ENCODE assay signal across 16 cellular contexts in the genomic region with DNA sequence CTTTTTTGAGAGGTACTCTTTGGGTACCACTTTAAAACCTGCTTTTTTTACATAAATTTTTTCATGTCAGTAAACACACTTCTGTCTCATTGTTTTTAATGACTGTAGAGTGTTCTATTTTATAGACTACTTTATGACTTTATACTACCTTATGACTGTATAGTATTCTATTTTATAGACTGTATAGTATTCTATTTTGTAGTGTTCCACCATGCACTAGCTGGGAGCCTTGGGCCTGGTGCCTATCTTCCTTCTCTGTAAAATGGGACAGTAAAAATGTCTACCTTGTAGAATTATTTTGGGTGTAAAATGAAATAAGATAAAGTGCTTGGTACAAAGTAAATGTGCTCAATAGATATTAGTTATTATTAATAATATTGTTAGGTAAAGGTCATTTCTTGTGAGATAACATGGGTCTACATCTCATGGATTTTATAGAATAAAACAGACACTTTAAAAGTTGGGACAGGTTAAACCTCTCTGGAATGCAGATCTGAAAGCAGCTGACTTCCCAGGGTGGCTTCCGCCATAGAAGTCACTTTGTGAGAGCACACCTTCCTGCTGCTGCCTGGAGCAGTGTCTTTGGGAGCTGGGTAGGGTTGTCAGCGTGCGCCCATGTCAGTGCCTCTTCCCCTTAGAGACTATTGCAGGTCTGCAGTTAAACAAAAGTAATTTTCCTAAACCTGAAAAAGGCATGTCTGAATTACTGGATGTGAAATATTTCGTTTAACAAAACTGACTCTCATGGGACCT. TPM values are rescaled to one million over a fixed set of nuclear protein-coding genes. Genes with fewer than 3 reads are reported as not detected.
DNase-seq lines count a peak whose midpoint lies in the region; ATAC-seq and TF ChIP-seq lines count a peak whose summit lies in the region.
"Had no signal": no experiment of that assay in that cellular context is flagged by ENCODE, and none has a peak within 500 bp of the region (broad histone marks: within the 10 kb centered on the region; RNA-seq: fewer than 3 reads in every experiment).

No MANE protein-coding gene starts in this region.

- no peak overlapping the region for H3K27ac ChIP-seq in BLaER1
- H3K27ac ChIP-seq in CD4-positive, CD25-positive, alpha-beta regulatory T cell (ENCODE audit: insufficient read depth, low read length, poor library complexity, severe bottlenecking) = no peak overlapping the region
- H3K27ac ChIP-seq in body of pancreas = peak overlapping the region in 3 of 4 donors; percentile 1 to 57 (median 6)

- no peak overlapping the region for H3K4me3 Mint-ChIP-seq in CD4-positive, CD25-positive, alpha-beta regulatory T cell
- no peak overlapping the region for H3K4me3 Mint-ChIP-seq in nephron
- H3K4me3 Mint-ChIP-seq in glutamatergic neuron (ENCODE audit: unreplicated experiment) = no peak overlapping the region
- H3K4me3 Mint-ChIP-seq in type B pancreatic cell = no peak overlapping the region
- H3K4me3 Mint-ChIP-seq: CD8-positive, alpha-beta T cell had no signal

- no peak overlapping the region for H3K9ac ChIP-seq in BLaER1

- peaks cover 35 to 80% (median 44%) of the 10 kb centered on the region in 4 donors for H3K4me1 Mint-ChIP-seq in CD4-positive, CD25-positive, alpha-beta regulatory T cell
- H3K4me1 Mint-ChIP-seq in nephron (peaks cover 62% of the 10 kb centered on the region), glutamatergic neuron (ENCODE audit: low read depth, unreplicated experiment) (peaks cover 53% of the 10 kb centered on the region), type B pancreatic cell (ENCODE audit: unreplicated experiment) (peaks cover 41% of the 10 kb centered on the region)

- ATAC-seq in CD4-positive, CD25-positive, alpha-beta regulatory T cell (ENCODE audit: low read depth in 2 of 2) = no peak
- no peak for ATAC-seq in body of pancreas
- ATAC-seq: CD8-positive, alpha-beta T cell had no signal

- H3K36me3 ChIP-seq in BLaER1 = peaks cover 11% of the 10 kb centered on the region
- H3K36me3 ChIP-seq in CD4-positive, CD25-positive, alpha-beta regulatory T cell (ENCODE audit: control insufficient read depth, insufficient read depth, low read length) = no peaks in the 10 kb centered on the region
- no peaks in the 10 kb centered on the region for H3K36me3 ChIP-seq in body of pancreas (replicated peaks in 1 of 2; ENCODE audit: insufficient read depth in 1 of 2, low read depth in 2 of 2)
- H3K36me3 ChIP-seq: BE2C, MG63 had no signal

- DNase-seq in CD4-positive, CD25-positive, alpha-beta regulatory T cell = no peak
- DNase-seq in body of pancreas (no peak), NCI-H146 (lab: John Stamatoyannopoulos, UW) (no peak), ureter (ENCODE audit: low spot score) (no peak), glutamatergic neuron (no peak), type B pancreatic cell (ENCODE audit: extremely low spot score, unreplicated experiment) (no peak)
- DNase-seq: BE2C; CD8-positive, alpha-beta T cell; MG63; NCI-H1417; NCI-H187; NCI-H446 treated with DMSO at 0.1 percent for 48 hours; NCI-H526 treated with DMSO at 0.1 percent for 48 hours; SHP77 had no signal

- intact Hi-C loops in body of pancreas (cut with DNase I) = no loop called here

- H3K4me1 ChIP-seq in BLaER1 (peaks cover 59% of the 10 kb centered on the region), body of pancreas (peaks cover 59% of the 10 kb centered on the region)
- H3K4me1 ChIP-seq in CD4-positive, CD25-positive, alpha-beta regulatory T cell (ENCODE audit: control insufficient read depth, insufficient read depth, low read length, poor library complexity, severe bottlenecking) = peaks cover 10% of the 10 kb centered on the region
- H3K4me1 ChIP-seq: BE2C had no signal

- H3K27me3 ChIP-seq in BLaER1 (no peaks in the 10 kb centered on the region), body of pancreas (no peaks in the 10 kb centered on the region)
- no peaks in the 10 kb centered on the region for H3K27me3 ChIP-seq in CD4-positive, CD25-positive, alpha-beta regulatory T cell (ENCODE audit: control insufficient read depth, insufficient read depth, low read length)
- H3K27me3 ChIP-seq: BE2C, MG63 had no signal

- H3K4me2 ChIP-seq in BLaER1 = peak overlapping the region; percentile 75; the same call in 1 of the 2 replicates

- no peak for TF ChIP-seq CTCF in body of pancreas (IDR thresholded peaks at IDR 0.05)
- no peak for TF ChIP-seq CTCF in nephron (IDR thresholded peaks at IDR 0.05; ENCODE audit: unreplicated experiment in 3 of 3)
- no peak for TF ChIP-seq CTCF in glutamatergic neuron (IDR thresholded peaks at IDR 0.05; ENCODE audit: partially characterized antibody, unreplicated experiment)
- no peak for TF ChIP-seq CTCF in type B pancreatic cell (conservative IDR thresholded peaks at IDR 0.05)

- 77 to 88% methylated on average over 4 of the region's 4 CpGs for WGBS in body of pancreas, 2 donors

- H3K9me3 ChIP-seq in BLaER1 = no peaks in the 10 kb centered on the region
- H3K9me3 ChIP-seq in CD4-positive, CD25-positive, alpha-beta regulatory T cell (ENCODE audit: control insufficient read depth in 2 of 2, low read length in 2 of 2) = no peaks in the 10 kb centered on the region
- no peaks in the 10 kb centered on the region for H3K9me3 ChIP-seq in body of pancreas
- H3K9me3 ChIP-seq: BE2C, MG63 had no signal

- peak overlapping the region in 2 of 3 donors; percentile 43 to 67 for H3K27ac Mint-ChIP-seq in CD4-positive, CD25-positive, alpha-beta regulatory T cell
- H3K27ac Mint-ChIP-seq in nephron (peak overlapping the region; percentile 18 to 85 (median 56)), glutamatergic neuron (ENCODE audit: unreplicated experiment) (no peak overlapping the region), type B pancreatic cell (no peak overlapping the region)
- H3K27ac Mint-ChIP-seq: CD8-positive, alpha-beta T cell had no signal

- H3K9me3 Mint-ChIP-seq in CD4-positive, CD25-positive, alpha-beta regulatory T cell = no peaks in the 10 kb centered on the region
- H3K9me3 Mint-ChIP-seq in nephron (no peaks in the 10 kb centered on the region), glutamatergic neuron (ENCODE audit: unreplicated experiment) (peaks cover 13% of the 10 kb centered on the region), type B pancreatic cell (peaks cover 7% of the 10 kb centered on the region)
- H3K9me3 Mint-ChIP-seq: CD8-positive, alpha-beta T cell had no signal

- TF ChIP-seq POLR2A in body of pancreas (IDR thresholded peaks at IDR 0.05) = no peak

- no peak overlapping the region for H3K4me3 ChIP-seq in BLaER1
- H3K4me3 ChIP-seq in CD4-positive, CD25-positive, alpha-beta regulatory T cell (ENCODE audit: low read depth, low read length) = no peak overlapping the region
- H3K4me3 ChIP-seq in body of pancreas = no peak overlapping the region
- H3K4me3 ChIP-seq: MG63 had no signal

- no peaks in the 10 kb centered on the region for H3K27me3 Mint-ChIP-seq in CD4-positive, CD25-positive, alpha-beta regulatory T cell
- H3K27me3 Mint-ChIP-seq in nephron (ENCODE audit: low read depth) = no peaks in the 10 kb centered on the region
- H3K27me3 Mint-ChIP-seq in glutamatergic neuron (ENCODE audit: unreplicated experiment) = peaks cover 2% of the 10 kb centered on the region
- no peaks in the 10 kb centered on the region for H3K27me3 Mint-ChIP-seq in type B pancreatic cell

- H4K20me1 ChIP-seq in BLaER1 = peaks cover 83% of the 10 kb centered on the region

- peaks cover under 1% of the 10 kb centered on the region for H3K36me3 Mint-ChIP-seq in CD4-positive, CD25-positive, alpha-beta regulatory T cell
- H3K36me3 Mint-ChIP-seq in nephron (ENCODE audit: low read depth) = peaks cover 10% of the 10 kb centered on the region
- peaks cover under 1% of the 10 kb centered on the region for H3K36me3 Mint-ChIP-seq in glutamatergic neuron (ENCODE audit: unreplicated experiment)
- H3K36me3 Mint-ChIP-seq in type B pancreatic cell = peaks cover 10% of the 10 kb centered on the region

RNA-seq across cellular contexts. Expression of a gene that starts 31.0 kb away (rescaled TPM):
- 58.3 TPM for total RNA-seq in CD4-positive, CD25-positive, alpha-beta regulatory T cell
- 10 to 100 TPM in 2 of 4 donors, 1 to 10 TPM in 2; 6.4 to 21.1 (median 9.8) TPM for polyA plus RNA-seq in CD4-positive, CD25-positive, alpha-beta regulatory T cell
- total RNA-seq in body of pancreas (10 to 100 TPM in 1 of 2 donors, 1 to 10 TPM in 1; 9.6 to 18.9 TPM), ureter (61.5 TPM), glutamatergic neuron (ENCODE audit: unreplicated experiment) (219 TPM), type B pancreatic cell (ENCODE audit: low replicate concordance) (74.6 and 81.6 TPM in 2 replicates)

Comparison
In these comparisons a context has a peak if more than half of its experiments do, and no peak if none do; other contexts are left out.
1. H3K27ac ChIP-seq: peak in body of pancreas (3 of 4); none in BLaER1 (single experiment) and CD4-positive, CD25-positive, alpha-beta regulatory T cell (single experiment).
2. H3K27ac Mint-ChIP-seq: peak in CD4-positive, CD25-positive, alpha-beta regulatory T cell (2 of 3) and nephron (3 of 3); none in glutamatergic neuron (single experiment) and type B pancreatic cell (single experiment).